In the genomic region with DNA sequence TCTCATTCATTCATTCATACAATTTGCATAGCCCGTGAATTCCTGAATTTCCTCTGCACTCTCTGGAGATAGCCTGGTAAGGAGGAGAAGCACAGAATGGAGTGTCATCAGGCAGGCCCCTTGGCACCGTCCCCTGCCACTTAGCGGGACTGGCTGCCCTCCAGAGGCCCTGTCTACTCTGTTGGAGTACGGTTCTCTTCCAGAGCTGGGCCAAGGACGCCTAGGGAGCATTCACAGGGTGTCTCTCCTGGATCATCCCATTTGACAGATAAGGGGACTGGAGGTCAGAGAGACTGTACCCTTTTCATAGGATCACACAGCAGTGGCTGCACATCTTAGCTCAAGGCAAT, we compare ENCODE assay signal across 11 cellular contexts. TPM values are rescaled to one million over a fixed set of nuclear protein-coding genes. Genes with fewer than 3 reads are reported as not detected.
A peak's percentile ranks its signal among the peaks of the same experiment; 100 is the strongest.
DNase-seq lines count a peak whose midpoint lies in the region; ATAC-seq and TF ChIP-seq lines count a peak whose summit lies in the region.
"Had no signal": no experiment of that assay in that cellular context is flagged by ENCODE, and none has a peak within 500 bp of the region (broad histone marks: within the 10 kb centered on the region; RNA-seq: fewer than 3 reads in every experiment).

No MANE protein-coding gene starts in this region.

- H3K4me3 Mint-ChIP-seq in activated naive CD8-positive, alpha-beta T cell = no peak overlapping the region
- H3K4me3 Mint-ChIP-seq in activated naive CD8-positive, alpha-beta T cell treated with anti-CD3 and anti-CD28 coated beads, Interleukin-2, amount 50 U/mL, for 24 hours = no peak overlapping the region
- no peak overlapping the region for H3K4me3 Mint-ChIP-seq in chondrocyte (ENCODE audit: unreplicated experiment)

- TF ChIP-seq CTCF in chondrocyte (IDR thresholded peaks at IDR 0.05) (no peak), upper lobe of right lung (IDR thresholded peaks at IDR 0.05) (no peak)

- intact Hi-C loops in upper lobe of right lung (cut with DNase I) = no loop called here

- no peaks in the 10 kb centered on the region for H3K27me3 ChIP-seq in upper lobe of right lung

- peak overlapping the region; percentile 51 for H3K27ac ChIP-seq in upper lobe of right lung
- H3K27ac ChIP-seq in caudate nucleus (ENCODE audit: low read depth, low read length) = no peak overlapping the region

- H3K27ac Mint-ChIP-seq in activated naive CD8-positive, alpha-beta T cell = peak overlapping the region; percentile 10
- H3K27ac Mint-ChIP-seq in activated naive CD8-positive, alpha-beta T cell treated with anti-CD3 and anti-CD28 coated beads, Interleukin-2, amount 50 U/mL, for 24 hours = no peak overlapping the region
- H3K27ac Mint-ChIP-seq in chondrocyte (ENCODE audit: unreplicated experiment) = no peak overlapping the region

- peaks cover 50% of the 10 kb centered on the region for H3K4me1 ChIP-seq in upper lobe of right lung

- H3K36me3 Mint-ChIP-seq in activated naive CD8-positive, alpha-beta T cell = peaks cover 6% of the 10 kb centered on the region
- peaks cover 55% of the 10 kb centered on the region for H3K36me3 Mint-ChIP-seq in activated naive CD8-positive, alpha-beta T cell treated with anti-CD3 and anti-CD28 coated beads, Interleukin-2, amount 50 U/mL, for 24 hours (ENCODE audit: low read depth)
- H3K36me3 Mint-ChIP-seq in chondrocyte (ENCODE audit: low read depth) = peaks cover 18% of the 10 kb centered on the region

- ATAC-seq in activated naive CD8-positive, alpha-beta T cell treated with anti-CD3 and anti-CD28 coated beads, Interleukin-2, amount 50 U/mL, for 24 hours = no peak
- ATAC-seq in upper lobe of right lung = no peak

- no peaks in the 10 kb centered on the region for H3K27me3 Mint-ChIP-seq in activated naive CD8-positive, alpha-beta T cell
- no peaks in the 10 kb centered on the region for H3K27me3 Mint-ChIP-seq in activated naive CD8-positive, alpha-beta T cell treated with anti-CD3 and anti-CD28 coated beads, Interleukin-2, amount 50 U/mL, for 24 hours
- no peaks in the 10 kb centered on the region for H3K27me3 Mint-ChIP-seq in chondrocyte (ENCODE audit: low read depth)

- H3K4me1 Mint-ChIP-seq in activated naive CD8-positive, alpha-beta T cell (ENCODE audit: low read depth) = peaks cover 32% of the 10 kb centered on the region
- peaks cover 51% of the 10 kb centered on the region for H3K4me1 Mint-ChIP-seq in activated naive CD8-positive, alpha-beta T cell treated with anti-CD3 and anti-CD28 coated beads, Interleukin-2, amount 50 U/mL, for 24 hours
- peaks cover 21% of the 10 kb centered on the region for H3K4me1 Mint-ChIP-seq in chondrocyte (ENCODE audit: low read depth)

- DNase-seq in activated naive CD8-positive, alpha-beta T cell treated with anti-CD3 and anti-CD28 coated beads, Interleukin-2, amount 50 U/mL, for 24 hours = no peak
- peak; percentile 39 for DNase-seq in chondrocyte (ENCODE audit: low spot score)
- DNase-seq in mesenteric fat pad (ENCODE audit: low spot score) = peak; percentile 30
- DNase-seq in upper lobe of right lung = peak; percentile 68
- DNase-seq in caudate nucleus (lab: John Stamatoyannopoulos, UW) = no peak
- no peak for DNase-seq in EL
- no peak for DNase-seq in NCI-H1105 (lab: John Stamatoyannopoulos, UW)
- DNase-seq: activated T-cell treated with anti-CD3 and anti-CD28 coated beads, Interleukin-2, amount 50 U/mL, for 1 hour; central memory CD4-positive, alpha-beta T cell; NCI-H2081 had no signal

- peaks cover 63% of the 10 kb centered on the region for H3K36me3 ChIP-seq in upper lobe of right lung

- no peaks in the 10 kb centered on the region for H3K9me3 ChIP-seq in upper lobe of right lung

- H3K9me3 Mint-ChIP-seq in activated naive CD8-positive, alpha-beta T cell (ENCODE audit: low read depth) = no peaks in the 10 kb centered on the region
- no peaks in the 10 kb centered on the region for H3K9me3 Mint-ChIP-seq in activated naive CD8-positive, alpha-beta T cell treated with anti-CD3 and anti-CD28 coated beads, Interleukin-2, amount 50 U/mL, for 24 hours
- no peaks in the 10 kb centered on the region for H3K9me3 Mint-ChIP-seq in chondrocyte (ENCODE audit: low read depth)

- H3K4me3 ChIP-seq in upper lobe of right lung = no peak overlapping the region

RNA-seq across cellular contexts. Expression of a gene that starts 48.0 kb away (rescaled TPM):
- total RNA-seq in chondrocyte (2.4 to 6.3 TPM (median 3.1 TPM) in 3 replicates), mesenteric fat pad (16.3 TPM), upper lobe of right lung (14.9 TPM)

RNA-seq across cellular contexts. Expression of a gene that starts 51.0 kb away (rescaled TPM):
- total RNA-seq in chondrocyte = 21.8 to 23.3 TPM (median 22.3 TPM) in 3 replicates
- total RNA-seq in mesenteric fat pad = 33.1 TPM
- 42.1 TPM for total RNA-seq in upper lobe of right lung

RNA-seq across cellular contexts. Expression of a gene that starts 53.9 kb away (rescaled TPM):
- total RNA-seq in chondrocyte = 15.9 to 18.1 TPM (median 16.5 TPM) in 3 replicates
- 42.9 TPM for total RNA-seq in mesenteric fat pad
- 116 TPM for total RNA-seq in upper lobe of right lung

Comparison
In these comparisons a context has a peak if more than half of its experiments do, and no peak if none do; other contexts are left out.
1. DNase-seq: peak in chondrocyte (single experiment), mesenteric fat pad (single experiment) and upper lobe of right lung (single experiment); none in activated naive CD8-positive, alpha-beta T cell treated with anti-CD3 and anti-CD28 coated beads, Interleukin-2, amount 50 U/mL, for 24 hours (single experiment), caudate nucleus (0 of 61), EL (single experiment) and NCI-H1105 (single experiment).